Comparison of ENCODE assay signal across 18 cellular contexts in the genomic region with DNA sequence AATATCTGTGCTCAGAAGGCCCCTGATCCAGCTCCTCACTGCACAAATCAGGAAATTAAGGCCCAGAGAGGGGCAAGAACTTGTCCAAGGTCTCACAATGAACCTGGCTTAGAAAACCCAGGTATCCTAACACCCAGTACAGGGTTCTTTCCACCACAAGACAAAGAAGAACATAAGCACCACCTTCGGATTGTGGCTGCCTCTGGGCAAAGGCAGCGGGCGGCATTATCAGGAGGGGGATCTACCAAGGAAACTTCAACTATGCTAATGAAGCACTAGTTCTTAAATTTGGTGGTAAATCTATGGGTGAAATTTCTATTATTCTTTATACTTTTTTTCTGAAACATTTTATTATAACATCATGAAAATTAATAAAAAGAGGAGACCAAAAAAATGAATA. TPM values are rescaled to one million over a fixed set of nuclear protein-coding genes. Genes with fewer than 3 reads are reported as not detected.
A peak's percentile ranks its signal among the peaks of the same experiment; 100 is the strongest.
DNase-seq lines count a peak whose midpoint lies in the region; ATAC-seq and TF ChIP-seq lines count a peak whose summit lies in the region.
"Had no signal": no experiment of that assay in that cellular context is flagged by ENCODE, and none has a peak within 500 bp of the region (broad histone marks: within the 10 kb centered on the region; RNA-seq: fewer than 3 reads in every experiment).

No MANE protein-coding gene starts in this region.

- H3K9me3 Mint-ChIP-seq in activated CD4-positive, alpha-beta T cell treated with anti-CD3 and anti-CD28 coated beads, Interleukin-2, amount 10 ng/mL, durations not matched to agents 7 days and 5 days, result no peaks in the 10 kb centered on the region
- no peaks in the 10 kb centered on the region for H3K9me3 Mint-ChIP-seq in CD4-positive, alpha-beta T cell
- H3K9me3 Mint-ChIP-seq in activated T-helper 1 cell treated with anti-CD3 and anti-CD28 coated beads, Interleukin-12 subunit alpha, Interleukin-12 subunit beta, Interleukin-2, Interleukin-4 antibody, amounts not matched to agents 30 ng/mL and 10 ng/mL and 1 ng/mL, durations not matched to agents 14 hours and 24 hours and 36 hours, result no peaks in the 10 kb centered on the region
- no peaks in the 10 kb centered on the region for H3K9me3 Mint-ChIP-seq in naive thymus-derived CD4-positive, alpha-beta T cell
- H3K9me3 Mint-ChIP-seq: activated B cell treated with CpG ODN at 0.5 μM for 24 hours had no signal

- no peak for DNase-seq in activated CD4-positive, alpha-beta T cell treated with anti-CD3 and anti-CD28 coated beads, Interleukin-2, amount 10 ng/mL, durations not matched to agents 7 days and 5 days
- DNase-seq in activated CD4-positive, alpha-beta T cell treated with anti-CD3 and anti-CD28 coated beads, Interleukin-2, amount 50 U/mL, for 1 hour, result no peak
- DNase-seq in CD4-positive, alpha-beta T cell, result no peak
- no peak for DNase-seq in activated T-helper 1 cell treated with anti-CD3 and anti-CD28 coated beads, Interleukin-12 subunit alpha, Interleukin-12 subunit beta, Interleukin-2, Interleukin-4 antibody, amounts not matched to agents 30 ng/mL and 10 ng/mL and 1 ng/mL, durations not matched to agents 14 hours and 24 hours and 36 hours (ENCODE audit: low spot score)
- DNase-seq in naive thymus-derived CD4-positive, alpha-beta T cell, result no peak
- no peak for DNase-seq in UCSD-AML1 (lab: John Stamatoyannopoulos, UW; ENCODE audit: unreplicated experiment)
- no peak for DNase-seq in NCI-H510A (lab: John Stamatoyannopoulos, UW)
- DNase-seq: activated B cell treated with CpG ODN at 0.5 μM for 24 hours, Calu3, hypothalamus, islet precursor cell, KBM-7, SK-N-SH, T1000, upper lobe of left lung had no signal

- H3K27me3 Mint-ChIP-seq in activated CD4-positive, alpha-beta T cell treated with anti-CD3 and anti-CD28 coated beads, Interleukin-2, amount 10 ng/mL, durations not matched to agents 7 days and 5 days, result no peaks in the 10 kb centered on the region
- no peaks in the 10 kb centered on the region for H3K27me3 Mint-ChIP-seq in CD4-positive, alpha-beta T cell
- no peaks in the 10 kb centered on the region for H3K27me3 Mint-ChIP-seq in activated T-helper 1 cell treated with anti-CD3 and anti-CD28 coated beads, Interleukin-12 subunit alpha, Interleukin-12 subunit beta, Interleukin-2, Interleukin-4 antibody, amounts not matched to agents 30 ng/mL and 10 ng/mL and 1 ng/mL, durations not matched to agents 14 hours and 24 hours and 36 hours (ENCODE audit: insufficient read depth)
- no peaks in the 10 kb centered on the region for H3K27me3 Mint-ChIP-seq in naive thymus-derived CD4-positive, alpha-beta T cell
- H3K27me3 Mint-ChIP-seq: activated B cell treated with CpG ODN at 0.5 μM for 24 hours had no signal

- no peak overlapping the region for H3K4me3 Mint-ChIP-seq in activated CD4-positive, alpha-beta T cell treated with anti-CD3 and anti-CD28 coated beads, Interleukin-2, amount 10 ng/mL, durations not matched to agents 7 days and 5 days
- H3K4me3 Mint-ChIP-seq in CD4-positive, alpha-beta T cell, result peak overlapping the region; percentile 62
- H3K4me3 Mint-ChIP-seq in activated T-helper 1 cell treated with anti-CD3 and anti-CD28 coated beads, Interleukin-12 subunit alpha, Interleukin-12 subunit beta, Interleukin-2, Interleukin-4 antibody, amounts not matched to agents 30 ng/mL and 10 ng/mL and 1 ng/mL, durations not matched to agents 14 hours and 24 hours and 36 hours, result peak overlapping the region; percentile 56
- peak overlapping the region in 9 of 10 donors; percentile 12 to 96 (median 64) for H3K4me3 Mint-ChIP-seq in naive thymus-derived CD4-positive, alpha-beta T cell
- H3K4me3 Mint-ChIP-seq: activated B cell treated with CpG ODN at 0.5 μM for 24 hours had no signal

- H3K9me3 ChIP-seq in CD4-positive, alpha-beta T cell (ENCODE audit: control insufficient read depth, low read length), result no peaks in the 10 kb centered on the region
- H3K9me3 ChIP-seq in naive thymus-derived CD4-positive, alpha-beta T cell (ENCODE audit: control insufficient read depth in 2 of 3, low read length in 3 of 3), result no peaks in the 10 kb centered on the region
- H3K9me3 ChIP-seq: esophagus muscularis mucosa, neutrophil, SK-N-SH, upper lobe of left lung had no signal

- intact Hi-C loops in CD4-positive, alpha-beta T cell (cut with DNase I, micrococcal nuclease), result loop anchor here (2.0 kb wide), 2 partner anchors 13 to 15 kb away; no protein-coding TSS in a partner anchor
- intact Hi-C loops in activated T-helper 1 cell treated with anti-CD3 and anti-CD28 coated beads, Interleukin-12 subunit alpha, Interleukin-12 subunit beta, Interleukin-2, Interleukin-4 antibody, amounts not matched to agents 30 ng/mL and 10 ng/mL and 1 ng/mL, durations not matched to agents 14 hours and 24 hours and 36 hours (cut with micrococcal nuclease), result loop anchor here (2.0 kb wide), 1 partner anchor 17 kb away; a partner anchor contains a TSS
- intact Hi-C loops in naive thymus-derived CD4-positive, alpha-beta T cell (cut with micrococcal nuclease), result loop anchor here in 1 of 2 donors (2.0 kb wide), 1 partner anchor 13 kb away; no protein-coding TSS in a partner anchor

- CTCF ChIA-PET in activated CD4-positive, alpha-beta T cell treated with anti-CD3 and anti-CD28 coated beads, Interleukin-2, amount 10 ng/mL, durations not matched to agents 7 days and 5 days (lab: Charles Lee), result interaction anchor here (0.6 kb wide), 1 partner anchor 11 kb away, joined by 3 read pairs; no protein-coding TSS in a partner anchor
- CTCF ChIA-PET in CD4-positive, alpha-beta T cell (lab: Charles Lee), result interaction anchor here (0.7 to 2.1 kb wide), 4 partner anchors 9 to 79 kb away, joined by 3 to 7 read pairs (median 4); no protein-coding TSS in a partner anchor
- CTCF ChIA-PET in naive thymus-derived CD4-positive, alpha-beta T cell (lab: Charles Lee), result interaction anchor here (0.8 to 1.9 kb wide), 5 partner anchors 9 to 25 kb away, joined by 3 to 7 read pairs (median 4); no protein-coding TSS in a partner anchor

- peaks cover 69% of the 10 kb centered on the region for H3K4me1 Mint-ChIP-seq in activated CD4-positive, alpha-beta T cell treated with anti-CD3 and anti-CD28 coated beads, Interleukin-2, amount 10 ng/mL, durations not matched to agents 7 days and 5 days
- peaks cover 93% of the 10 kb centered on the region for H3K4me1 Mint-ChIP-seq in CD4-positive, alpha-beta T cell (ENCODE audit: low read depth)
- H3K4me1 Mint-ChIP-seq in activated T-helper 1 cell treated with anti-CD3 and anti-CD28 coated beads, Interleukin-12 subunit alpha, Interleukin-12 subunit beta, Interleukin-2, Interleukin-4 antibody, amounts not matched to agents 30 ng/mL and 10 ng/mL and 1 ng/mL, durations not matched to agents 14 hours and 24 hours and 36 hours (ENCODE audit: low read depth), result peaks cover 76% of the 10 kb centered on the region
- H3K4me1 Mint-ChIP-seq in naive thymus-derived CD4-positive, alpha-beta T cell, result peaks cover 76 to 100% (median 91%) of the 10 kb centered on the region in 7 donors

- H3K36me3 ChIP-seq in naive thymus-derived CD4-positive, alpha-beta T cell (ENCODE audit: control insufficient read depth in 2 of 3, insufficient read depth in 3 of 3, low read length in 3 of 3), result peaks cover 36 to 60% (median 39%) of the 10 kb centered on the region in 3 experiments

- no peaks in the 10 kb centered on the region for H3K27me3 ChIP-seq in CD4-positive, alpha-beta T cell (ENCODE audit: control insufficient read depth, insufficient read depth, low read length)
- H3K27me3 ChIP-seq in naive thymus-derived CD4-positive, alpha-beta T cell (ENCODE audit: control insufficient read depth in 2 of 2, insufficient read depth in 2 of 2, low read length in 2 of 2), result no peaks in the 10 kb centered on the region
- H3K27me3 ChIP-seq: esophagus muscularis mucosa, neutrophil, upper lobe of left lung had no signal

- H3K27ac ChIP-seq in CD4-positive, alpha-beta T cell (ENCODE audit: low read depth, low read length), result peak overlapping the region; percentile 73
- peak overlapping the region; percentile 68 for H3K27ac ChIP-seq in naive thymus-derived CD4-positive, alpha-beta T cell (ENCODE audit: low read depth, low read length)
- H3K27ac ChIP-seq: esophagus muscularis mucosa had no signal

- H3K4me1 ChIP-seq in naive thymus-derived CD4-positive, alpha-beta T cell (ENCODE audit: control insufficient read depth in 2 of 2, insufficient read depth in 2 of 2, low read length in 2 of 2), result peaks cover 66 to 69% of the 10 kb centered on the region in 2 donors

- H3K4me3 ChIP-seq in naive thymus-derived CD4-positive, alpha-beta T cell (ENCODE audit: low read length), result peak overlapping the region; percentile 17
- H3K4me3 ChIP-seq: esophagus muscularis mucosa, upper lobe of left lung had no signal

- POLR2A ChIA-PET in activated CD4-positive, alpha-beta T cell treated with anti-CD3 and anti-CD28 coated beads, Interleukin-2, amount 10 ng/mL, durations not matched to agents 7 days and 5 days (lab: Charles Lee), result no interaction called here
- POLR2A ChIA-PET in CD4-positive, alpha-beta T cell (lab: Charles Lee), result interaction anchor here (0.5 to 7.8 kb wide), 5 partner anchors 11 to 99 kb away, joined by 3 to 71 read pairs (median 9); a partner anchor contains a TSS
- POLR2A ChIA-PET in naive thymus-derived CD4-positive, alpha-beta T cell (lab: Charles Lee), result interaction anchor here (31.2 to 33.3 kb wide), 2 partner anchors 4 to 16 kb away, joined by 760 read pairs; a partner anchor contains a TSS

- peak; percentile 28 for ATAC-seq in CD4-positive, alpha-beta T cell (ENCODE audit: poor library complexity)
- peak; percentile 40 for ATAC-seq in naive thymus-derived CD4-positive, alpha-beta T cell
- no peak for ATAC-seq in GM19467 (IDR thresholded peaks at IDR 0.05; ENCODE audit: unreplicated experiment)

- H3K36me3 Mint-ChIP-seq in activated CD4-positive, alpha-beta T cell treated with anti-CD3 and anti-CD28 coated beads, Interleukin-2, amount 10 ng/mL, durations not matched to agents 7 days and 5 days (ENCODE audit: low read depth), result peaks cover 80% of the 10 kb centered on the region
- peaks cover 91% of the 10 kb centered on the region for H3K36me3 Mint-ChIP-seq in CD4-positive, alpha-beta T cell (ENCODE audit: low read depth)
- H3K36me3 Mint-ChIP-seq in activated T-helper 1 cell treated with anti-CD3 and anti-CD28 coated beads, Interleukin-12 subunit alpha, Interleukin-12 subunit beta, Interleukin-2, Interleukin-4 antibody, amounts not matched to agents 30 ng/mL and 10 ng/mL and 1 ng/mL, durations not matched to agents 14 hours and 24 hours and 36 hours (ENCODE audit: low read depth), result peaks cover 66% of the 10 kb centered on the region
- H3K36me3 Mint-ChIP-seq in naive thymus-derived CD4-positive, alpha-beta T cell, result peaks cover 30 to 70% (median 57%) of the 10 kb centered on the region in 5 donors

- H3K27ac Mint-ChIP-seq in activated CD4-positive, alpha-beta T cell treated with anti-CD3 and anti-CD28 coated beads, Interleukin-2, amount 10 ng/mL, durations not matched to agents 7 days and 5 days, result peak overlapping the region; percentile 61
- peak overlapping the region; percentile 91 for H3K27ac Mint-ChIP-seq in CD4-positive, alpha-beta T cell
- peak overlapping the region; percentile 59 for H3K27ac Mint-ChIP-seq in activated T-helper 1 cell treated with anti-CD3 and anti-CD28 coated beads, Interleukin-12 subunit alpha, Interleukin-12 subunit beta, Interleukin-2, Interleukin-4 antibody, amounts not matched to agents 30 ng/mL and 10 ng/mL and 1 ng/mL, durations not matched to agents 14 hours and 24 hours and 36 hours
- peak overlapping the region in 8 of 9 donors; percentile 74 to 99 (median 90) for H3K27ac Mint-ChIP-seq in naive thymus-derived CD4-positive, alpha-beta T cell

- no peak for TF ChIP-seq CTCF in CD4-positive, alpha-beta T cell (IDR thresholded peaks at IDR 0.05)

RNA-seq across cellular contexts. Expression of a gene that starts 17.9 kb away (rescaled TPM):
- 100 to 1,000 TPM; 494 to 508 TPM for total RNA-seq in activated CD4-positive, alpha-beta T cell treated with anti-CD3 and anti-CD28 coated beads, Interleukin-2, amount 10 ng/mL, durations not matched to agents 7 days and 5 days
- total RNA-seq in CD4-positive, alpha-beta T cell, result 100 to 1,000 TPM; 108 to 130 TPM
- 286 and 301 TPM in 2 replicates for total RNA-seq in activated T-helper 1 cell treated with anti-CD3 and anti-CD28 coated beads, Interleukin-12 subunit alpha, Interleukin-12 subunit beta, Interleukin-2, Interleukin-4 antibody, amounts not matched to agents 30 ng/mL and 10 ng/mL and 1 ng/mL, durations not matched to agents 14 hours and 24 hours and 36 hours
- total RNA-seq in naive thymus-derived CD4-positive, alpha-beta T cell, result 100 to 1,000 TPM; 212 to 512 (median 272) TPM
- 100 to 1,000 TPM; 272 to 295 TPM for polyA plus RNA-seq in naive thymus-derived CD4-positive, alpha-beta T cell

RNA-seq across cellular contexts. Expression of a gene that starts 58.8 kb away (rescaled TPM):
- 100 to 1,000 TPM; 127 TPM for total RNA-seq in activated CD4-positive, alpha-beta T cell treated with anti-CD3 and anti-CD28 coated beads, Interleukin-2, amount 10 ng/mL, durations not matched to agents 7 days and 5 days
- total RNA-seq in CD4-positive, alpha-beta T cell, result 100 to 1,000 TPM; 110 to 115 TPM
- 287 and 304 TPM in 2 replicates for total RNA-seq in activated T-helper 1 cell treated with anti-CD3 and anti-CD28 coated beads, Interleukin-12 subunit alpha, Interleukin-12 subunit beta, Interleukin-2, Interleukin-4 antibody, amounts not matched to agents 30 ng/mL and 10 ng/mL and 1 ng/mL, durations not matched to agents 14 hours and 24 hours and 36 hours
- total RNA-seq in naive thymus-derived CD4-positive, alpha-beta T cell, result 100 to 1,000 TPM; 124 to 234 (median 131) TPM
- polyA plus RNA-seq in naive thymus-derived CD4-positive, alpha-beta T cell, result 10 to 100 TPM; 28.9 to 45.2 TPM
